ENCODE assay signal across 1 cellular context in genomic region chr3:139016430-139017048, GRCh38.
TF ChIP-seq lines count a peak whose summit lies in the region.

No MANE protein-coding gene starts in this region.

TF ChIP-seq in GM12878, 131 proteins besides CTCF, POLR2A, EP300 and RAD21:
- TF ChIP-seq HCFC1 (IDR thresholded peaks at IDR 0.05; ENCODE audit: low read length) (no peak), ZNF622 (IDR thresholded peaks at IDR 0.05) (no peak), SMAD1 (IDR thresholded peaks at IDR 0.05; ENCODE audit: low read depth, partially characterized antibody) (peak; percentile 96), BHLHE40 (IDR thresholded peaks at IDR 0.05; ENCODE audit: borderline replicate concordance in 1 of 2, low read depth in 2 of 2, low read length in 1 of 2) (peak in 1 of 2 experiments; percentile 63; a peak in 1 of 4 replicates), E4F1 (IDR thresholded peaks at IDR 0.05; ENCODE audit: borderline replicate concordance, partially characterized antibody) (no peak), IKZF1 (conservative IDR thresholded peaks at IDR 0.05) (peak; percentile 80), RB1 (IDR thresholded peaks at IDR 0.05; ENCODE audit: borderline replicate concordance) (no peak), CHD2 (IDR thresholded peaks at IDR 0.05; ENCODE audit: borderline replicate concordance, low read depth, low read length) (no peak), REST (IDR thresholded peaks at IDR 0.05; ENCODE audit: low read depth, low read length) (no peak), MTA2 (IDR thresholded peaks at IDR 0.05; ENCODE audit: low read depth) (peak; percentile 99), ATF2 (IDR thresholded peaks at IDR 0.05; ENCODE audit: low read length) (no peak), TCF7 (IDR thresholded peaks at IDR 0.05; ENCODE audit: borderline replicate concordance) (no peak), ZBTB11 (CRISPR knock-in tag; IDR thresholded peaks at IDR 0.05) (no peak), ATF7 (IDR thresholded peaks at IDR 0.05; ENCODE audit: low read depth) (no peak), RAD51 (IDR thresholded peaks at IDR 0.05) (peak; percentile 44; the same call in 1 of the 2 replicates), SIX5 (IDR thresholded peaks at IDR 0.05; ENCODE audit: low read depth, low read length, severe bottlenecking) (no peak), DPF2 (IDR thresholded peaks at IDR 0.05) (peak; percentile 50; the same call in 1 of the 2 replicates), NR2C2 (IDR thresholded peaks at IDR 0.05; ENCODE audit: borderline replicate concordance, control insufficient read depth, insufficient read length, low read depth) (no peak), BACH1 (IDR thresholded peaks at IDR 0.05; ENCODE audit: borderline replicate concordance) (0 out of 2 replicates have a peak, but pooled peaks have one; percentile 33), EZH2 (IDR thresholded peaks at IDR 0.05; ENCODE audit: borderline replicate concordance, control insufficient read depth, low read depth, low read length) (no peak), FOXM1 (IDR thresholded peaks at IDR 0.05; ENCODE audit: low read depth, low read length) (no peak), NFIC (IDR thresholded peaks at IDR 0.05; ENCODE audit: low read depth, low read length) (no peak), HDGF (IDR thresholded peaks at IDR 0.05) (no peak), ZSCAN29 (IDR thresholded peaks at IDR 0.05) (no peak), RELA (IDR thresholded peaks at IDR 0.05; ENCODE audit: borderline replicate concordance, partially characterized antibody) (peak; percentile 52), IKZF2 (IDR thresholded peaks at IDR 0.05) (peak; percentile 64 to 81), RELB (IDR thresholded peaks at IDR 0.05; ENCODE audit: low read depth) (peak; percentile 87), ETV6 (conservative IDR thresholded peaks at IDR 0.05 in 1 of 2, IDR thresholded peaks at IDR 0.05 in 1 of 2; ENCODE audit: borderline replicate concordance in 1 of 2, low read depth in 1 of 2) (no peak), BCL11A (IDR thresholded peaks at IDR 0.05; ENCODE audit: low read depth, low read length) (peak; percentile 80; the same call in 1 of the 2 replicates), TCF3 (IDR thresholded peaks at IDR 0.05; ENCODE audit: borderline replicate concordance, insufficient read depth, low read depth, low read length) (no peak)
- TF ChIP-seq, protein P1, sequence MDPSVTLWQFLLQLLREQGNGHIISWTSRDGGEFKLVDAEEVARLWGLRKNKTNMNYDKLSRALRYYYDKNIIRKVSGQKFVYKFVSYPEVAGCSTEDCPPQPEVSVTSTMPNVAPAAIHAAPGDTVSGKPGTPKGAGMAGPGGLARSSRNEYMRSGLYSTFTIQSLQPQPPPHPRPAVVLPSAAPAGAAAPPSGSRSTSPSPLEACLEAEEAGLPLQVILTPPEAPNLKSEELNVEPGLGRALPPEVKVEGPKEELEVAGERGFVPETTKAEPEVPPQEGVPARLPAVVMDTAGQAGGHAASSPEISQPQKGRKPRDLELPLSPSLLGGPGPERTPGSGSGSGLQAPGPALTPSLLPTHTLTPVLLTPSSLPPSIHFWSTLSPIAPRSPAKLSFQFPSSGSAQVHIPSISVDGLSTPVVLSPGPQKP (IDR thresholded peaks at IDR 0.05; ENCODE audit: low read depth, low read length) = no peak
- TF ChIP-seq, protein P2, sequence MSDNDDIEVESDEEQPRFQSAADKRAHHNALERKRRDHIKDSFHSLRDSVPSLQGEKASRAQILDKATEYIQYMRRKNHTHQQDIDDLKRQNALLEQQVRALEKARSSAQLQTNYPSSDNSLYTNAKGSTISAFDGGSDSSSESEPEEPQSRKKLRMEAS (IDR thresholded peaks at IDR 0.05; ENCODE audit: low read depth, low read length) = no peak
- TF ChIP-seq, protein P3, sequence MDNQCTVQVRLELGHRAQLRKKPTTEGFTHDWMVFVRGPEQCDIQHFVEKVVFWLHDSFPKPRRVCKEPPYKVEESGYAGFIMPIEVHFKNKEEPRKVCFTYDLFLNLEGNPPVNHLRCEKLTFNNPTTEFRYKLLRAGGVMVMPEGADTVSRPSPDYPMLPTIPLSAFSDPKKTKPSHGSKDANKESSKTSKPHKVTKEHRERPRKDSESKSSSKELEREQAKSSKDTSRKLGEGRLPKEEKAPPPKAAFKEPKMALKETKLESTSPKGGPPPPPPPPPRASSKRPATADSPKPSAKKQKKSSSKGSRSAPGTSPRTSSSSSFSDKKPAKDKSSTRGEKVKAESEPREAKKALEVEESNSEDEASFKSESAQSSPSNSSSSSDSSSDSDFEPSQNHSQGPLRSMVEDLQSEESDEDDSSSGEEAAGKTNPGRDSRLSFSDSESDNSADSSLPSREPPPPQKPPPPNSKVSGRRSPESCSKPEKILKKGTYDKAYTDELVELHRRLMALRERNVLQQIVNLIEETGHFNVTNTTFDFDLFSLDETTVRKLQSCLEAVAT (IDR thresholded peaks at IDR 0.05) = peak; percentile 32; the same call in 1 of the 2 replicates
- TF ChIP-seq, protein P4, sequence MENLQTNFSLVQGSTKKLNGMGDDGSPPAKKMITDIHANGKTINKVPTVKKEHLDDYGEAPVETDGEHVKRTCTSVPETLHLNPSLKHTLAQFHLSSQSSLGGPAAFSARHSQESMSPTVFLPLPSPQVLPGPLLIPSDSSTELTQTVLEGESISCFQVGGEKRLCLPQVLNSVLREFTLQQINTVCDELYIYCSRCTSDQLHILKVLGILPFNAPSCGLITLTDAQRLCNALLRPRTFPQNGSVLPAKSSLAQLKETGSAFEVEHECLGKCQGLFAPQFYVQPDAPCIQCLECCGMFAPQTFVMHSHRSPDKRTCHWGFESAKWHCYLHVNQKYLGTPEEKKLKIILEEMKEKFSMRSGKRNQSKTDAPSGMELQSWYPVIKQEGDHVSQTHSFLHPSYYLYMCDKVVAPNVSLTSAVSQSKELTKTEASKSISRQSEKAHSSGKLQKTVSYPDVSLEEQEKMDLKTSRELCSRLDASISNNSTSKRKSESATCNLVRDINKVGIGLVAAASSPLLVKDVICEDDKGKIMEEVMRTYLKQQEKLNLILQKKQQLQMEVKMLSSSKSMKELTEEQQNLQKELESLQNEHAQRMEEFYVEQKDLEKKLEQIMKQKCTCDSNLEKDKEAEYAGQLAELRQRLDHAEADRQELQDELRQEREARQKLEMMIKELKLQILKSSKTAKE (IDR thresholded peaks at IDR 0.05; ENCODE audit: low read depth, poor library complexity, severe bottlenecking) = peak; percentile 42
- TF ChIP-seq, protein P5, sequence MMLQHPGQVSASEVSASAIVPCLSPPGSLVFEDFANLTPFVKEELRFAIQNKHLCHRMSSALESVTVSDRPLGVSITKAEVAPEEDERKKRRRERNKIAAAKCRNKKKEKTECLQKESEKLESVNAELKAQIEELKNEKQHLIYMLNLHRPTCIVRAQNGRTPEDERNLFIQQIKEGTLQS (IDR thresholded peaks at IDR 0.05; ENCODE audit: borderline replicate concordance, extremely low read depth, low read depth, low read length) = no peak
